23 cellular contexts compared by ENCODE assay signal in genomic region chr6:4093288-4093687, GRCh38. TPM values are rescaled to one million over a fixed set of nuclear protein-coding genes. Genes with fewer than 3 reads are reported as not detected.
"Had no signal": no experiment of that assay in that cellular context is flagged by ENCODE, and none has a peak within 500 bp of the region (broad histone marks: within the 10 kb centered on the region; RNA-seq: fewer than 3 reads in every experiment).

No MANE protein-coding gene starts in this region.

- H3K27ac Mint-ChIP-seq: activated B cell treated with CpG ODN at 0.5 μM for 24 hours; activated CD8-positive, alpha-beta T cell treated with anti-CD3 and anti-CD28 coated beads for 36 hours; activated naive CD4-positive, alpha-beta T cell treated with anti-CD3 and anti-CD28 coated beads, Interleukin-2, amount 50 U/mL, for 72 hours; brain; neural progenitor cell; type B pancreatic cell had no signal

- H3K27me3 Mint-ChIP-seq: activated B cell treated with CpG ODN at 0.5 μM for 24 hours; activated CD8-positive, alpha-beta T cell treated with anti-CD3 and anti-CD28 coated beads for 36 hours; stimulated activated naive CD8-positive, alpha-beta T cell treated with anti-CD3 and anti-CD28 coated beads, Interleukin-15, amount 100 ng/mL, for 72 hours; type B pancreatic cell had no signal

- H3K27me3 ChIP-seq: colonic mucosa, gastroesophageal sphincter, neural progenitor cell, pancreas had no signal

- H3K36me3 Mint-ChIP-seq: activated naive CD4-positive, alpha-beta T cell treated with anti-CD3 and anti-CD28 coated beads, Interleukin-2, amount 50 U/mL, for 72 hours; brain; neural progenitor cell; type B pancreatic cell had no signal

- H3K9me3 ChIP-seq: colonic mucosa, gastroesophageal sphincter, pancreas had no signal

- H3K9ac ChIP-seq: neural progenitor cell had no signal

- H3K9me3 Mint-ChIP-seq: activated B cell treated with CpG ODN at 0.5 μM for 24 hours; activated CD8-positive, alpha-beta T cell treated with anti-CD3 and anti-CD28 coated beads for 36 hours; activated naive CD4-positive, alpha-beta T cell treated with anti-CD3 and anti-CD28 coated beads, Interleukin-2, amount 50 U/mL, for 72 hours; brain; neural progenitor cell; stimulated activated naive CD8-positive, alpha-beta T cell treated with anti-CD3 and anti-CD28 coated beads, Interleukin-15, amount 100 ng/mL, for 72 hours; type B pancreatic cell had no signal

- H3K4me3 Mint-ChIP-seq: activated B cell treated with CpG ODN at 0.5 μM for 24 hours; activated CD8-positive, alpha-beta T cell treated with anti-CD3 and anti-CD28 coated beads for 36 hours; brain; neural progenitor cell; stimulated activated naive CD8-positive, alpha-beta T cell treated with anti-CD3 and anti-CD28 coated beads, Interleukin-15, amount 100 ng/mL, for 72 hours; type B pancreatic cell had no signal

- DNase-seq: activated B cell treated with CpG ODN at 0.5 μM for 24 hours; activated CD4-positive, alpha-beta T cell treated with anti-CD3 and anti-CD28 coated beads for 48 hours; activated CD8-positive, alpha-beta T cell treated with anti-CD3 and anti-CD28 coated beads for 36 hours; activated effector memory CD4-positive, alpha-beta T cell treated with anti-CD3 and anti-CD28 coated beads, Interleukin-2, amount 50 U/mL, for 16 hours; activated T-cell treated with anti-CD3 and anti-CD28 coated beads, Interleukin-2, amount 50 U/mL, for 48 hours; central memory CD4-positive, alpha-beta T cell; colonic mucosa; left colon; midbrain; pancreas; stimulated activated CD4-positive, alpha-beta T cell treated with anti-CD3 and anti-CD28 coated beads, Interleukin-1b, Interleukin-23, amount 100 ng/mL, for 48 hours; stimulated activated naive CD8-positive, alpha-beta T cell treated with anti-CD3 and anti-CD28 coated beads, Interleukin-15, amount 100 ng/mL, for 72 hours had no signal

- FAIRE-seq: endometrium, islet of Langerhans, pancreas, TTC549 had no signal

- ATAC-seq: activated CD8-positive, alpha-beta T cell treated with anti-CD3 and anti-CD28 coated beads for 36 hours; activated naive CD4-positive, alpha-beta T cell treated with anti-CD3 and anti-CD28 coated beads, Interleukin-2, amount 50 U/mL, for 72 hours; gastroesophageal sphincter; left colon; pancreas; stimulated activated naive CD8-positive, alpha-beta T cell treated with anti-CD3 and anti-CD28 coated beads, Interleukin-15, amount 100 ng/mL, for 72 hours had no signal

- H3K27ac ChIP-seq: colonic mucosa, gastroesophageal sphincter, neural progenitor cell had no signal

- H3K4me1 Mint-ChIP-seq: activated B cell treated with CpG ODN at 0.5 μM for 24 hours; neural progenitor cell; stimulated activated naive CD8-positive, alpha-beta T cell treated with anti-CD3 and anti-CD28 coated beads, Interleukin-15, amount 100 ng/mL, for 72 hours had no signal

- H3K36me3 ChIP-seq: colonic mucosa, gastroesophageal sphincter, neural progenitor cell, pancreas had no signal

- H3K4me3 ChIP-seq: colonic mucosa, gastroesophageal sphincter, lung, neural progenitor cell, pancreas had no signal

- H3K4me1 ChIP-seq: colonic mucosa, gastroesophageal sphincter, neural progenitor cell had no signal

RNA-seq across cellular contexts. Expression of gene FAM217A, which starts 14.4 kb away (rescaled TPM):
- total RNA-seq: activated B cell treated with CpG ODN at 0.5 μM for 24 hours; activated CD8-positive, alpha-beta T cell treated with anti-CD3 and anti-CD28 coated beads for 36 hours; activated naive CD4-positive, alpha-beta T cell treated with anti-CD3 and anti-CD28 coated beads, Interleukin-2, amount 50 U/mL, for 72 hours; colonic mucosa; gastroesophageal sphincter; left colon; lung; temporal lobe had no signal
- polyA plus RNA-seq: esophagus, lung had no signal
